13 cellular contexts compared by ENCODE assay signal in genomic region chr1:211210052-211210451, GRCh38. TPM values are rescaled to one million over a fixed set of nuclear protein-coding genes. Genes with fewer than 3 reads are reported as not detected.
DNase-seq lines count a peak whose midpoint lies in the region; ATAC-seq, FAIRE-seq and TF ChIP-seq lines count a peak whose summit lies in the region.
"Had no signal": no experiment of that assay in that cellular context is flagged by ENCODE, and none has a peak within 500 bp of the region (broad histone marks: within the 10 kb centered on the region; RNA-seq: fewer than 3 reads in every experiment).

No MANE protein-coding gene starts in this region.

- H3K27ac ChIP-seq in K562 (ENCODE audit: extremely low read depth, low read depth, low read length), result no peak overlapping the region
- H3K27ac ChIP-seq: A549 had no signal

- no peak for TF ChIP-seq EP300 in K562 (IDR thresholded peaks at IDR 0.05; ENCODE audit: low read length)

- no peaks in the 10 kb centered on the region; the same call in 1 of the 2 replicates for H3K9me3 ChIP-seq in K562 (replicated peaks; ENCODE audit: control insufficient read depth, insufficient read depth, low read depth, low read length)
- H3K9me3 ChIP-seq: HAP-1 had no signal

- ATAC-seq in K562, result peak; percentile 65
- ATAC-seq in GM18907 (IDR thresholded peaks at IDR 0.05; ENCODE audit: unreplicated experiment), result no peak
- ATAC-seq: A549, GM12878 had no signal

- no peaks in the 10 kb centered on the region; a peak in 1 of 5 replicates for H3K4me1 ChIP-seq in K562 (replicated peaks in 1 of 2; ENCODE audit: control insufficient read depth in 2 of 2, insufficient read depth in 2 of 2, low read length in 2 of 2)
- H3K4me1 ChIP-seq: A549, HAP-1 had no signal

- TF ChIP-seq CTCF in K562 (IDR thresholded peaks at IDR 0.05 in 2 of 3, conservative IDR thresholded peaks at IDR 0.05 in 1 of 3; ENCODE audit: insufficient read depth in 2 of 3, low read depth in 1 of 3, low read length in 3 of 3), result no peak

- 38% methylated on average over 5 of the region's 5 CpGs for WGBS in K562 (ENCODE audit: insufficient coverage, low coverage, missing lambda C conversion rate)

- in situ Hi-C loops in K562 (cut with MboI), result no loop called here

- no peak for FAIRE-seq in K562 (lab: Jason Lieb, UNC)
- FAIRE-seq: A549, GM12878, GM18507, H1 had no signal

- DNase-seq in NCI-H226, result peak; percentile 3
- no peak for DNase-seq in K562 (ENCODE audit: extremely low read depth in 1 of 4, low spot score in 3 of 4)
- DNase-seq in globus pallidus (ENCODE audit: low spot score), result peak; percentile 18
- DNase-seq in NCI-H446 (lab: John Stamatoyannopoulos, UW), result no peak
- no peak for DNase-seq in NCI-H1105 treated with DMSO at 0.1 percent for 48 hours (lab: John Stamatoyannopoulos, UW)
- DNase-seq: CD8-positive, alpha-beta memory T cell; DMS79 had no signal

- H2AFZ ChIP-seq in K562 (ENCODE audit: low read depth, low read length), result no peak overlapping the region

- H4K20me1 ChIP-seq in K562 (replicated peaks; ENCODE audit: control insufficient read depth, insufficient read depth, low read length), result no peaks in the 10 kb centered on the region

- no peaks in the 10 kb centered on the region for H3K79me2 ChIP-seq in K562 (ENCODE audit: control insufficient read depth, insufficient read depth, low read length)

- intact Hi-C loops in K562 (cut with micrococcal nuclease), result no loop called here

- no peak overlapping the region for H3K4me2 ChIP-seq in K562 (ENCODE audit: insufficient read depth, low read length)
- H3K4me2 ChIP-seq: A549 had no signal

- no peak for TF ChIP-seq RAD21 in K562 (CRISPR knock-in tag; conservative IDR thresholded peaks at IDR 0.05 in 1 of 2, IDR thresholded peaks at IDR 0.05 in 1 of 2)

- no peak overlapping the region for H3K9ac ChIP-seq in K562 (ENCODE audit: insufficient read depth in 1 of 2, low read depth in 2 of 2, low read length in 2 of 2)

- TF ChIP-seq POLR2A in K562 (conservative IDR thresholded peaks at IDR 0.05), result no peak

- no TSS peak for BruUV-seq in K562 (replicated peaks; lab: Mats Ljungman, UMichigan)

- CTCF ChIA-PET in K562 (lab: Yijun Ruan, JAX; ENCODE audit: low intra/inter-chr PET ratio), result no interaction called here

- no peaks in the 10 kb centered on the region for H3K27me3 ChIP-seq in K562 (ENCODE audit: control insufficient read depth in 2 of 2, insufficient read depth in 2 of 2, low read length in 2 of 2)

- POLR2A ChIA-PET in K562 (lab: Yijun Ruan, JAX), result no interaction called here

- no peak overlapping the region for H3K4me3 ChIP-seq in K562
- H3K4me3 ChIP-seq: A549, GM12878, HAP-1 had no signal

- H3K9me1 ChIP-seq in K562 (ENCODE audit: control insufficient read depth, insufficient read depth, low read length), result no peaks in the 10 kb centered on the region

- no peaks in the 10 kb centered on the region for H3K36me3 ChIP-seq in K562 (ENCODE audit: control insufficient read depth, insufficient read depth, low read length)
- H3K36me3 ChIP-seq: HAP-1 had no signal

TF ChIP-seq in K562, 482 proteins besides CTCF, POLR2A, EP300 and RAD21:
- no peak for TF ChIP-seq KAT7 (CRISPR knock-in tag; IDR thresholded peaks at IDR 0.05; ENCODE audit: borderline replicate concordance)
- TF ChIP-seq ZNF589 (CRISPR knock-in tag; IDR thresholded peaks at IDR 0.05; ENCODE audit: low read depth), result no peak
- peak; percentile 71 for TF ChIP-seq TBP (optimal IDR thresholded peaks at IDR 0.05; ENCODE audit: low read depth, low read length)
- peak; percentile 66 for TF ChIP-seq RFX1 (IDR thresholded peaks at IDR 0.05)

RNA-seq across cellular contexts. Expression of gene RCOR3, which starts 49.1 kb away (rescaled TPM):
- total RNA-seq in K562 (2011; cell fraction: chromatin; rRNA removed; ENCODE audit: low replicate concordance), result 74.5 and 224 TPM in 2 replicates
- 37.2 and 56.2 TPM in 2 replicates for total RNA-seq in K562 (2011; cell fraction: nucleolus; rRNA removed)
- total RNA-seq in K562 (2011; cell fraction: nucleoplasm; rRNA removed), result 84.0 and 114 TPM in 2 replicates
- 17.0 and 17.3 TPM in 2 replicates for total RNA-seq in K562 (2014; rRNA removed)
- total RNA-seq in K562 (2014; rRNA removed; fragmentation: Illumina TruSeq; extraction: Trizol), result 30.6 and 34.0 TPM in 2 replicates
- total RNA-seq in K562 (2015; rRNA removed; fragmentation: Illumina TruSeq; extraction: Trizol), result 31.2 and 34.0 TPM in 2 replicates
- 29.5 and 30.6 TPM in 2 replicates for total RNA-seq in K562 (2021)
- polyA plus RNA-seq in K562 (2011; rRNA removed), result 42.7 and 54.2 TPM in 2 replicates
- polyA plus RNA-seq in K562 (2011; cell fraction: cytosol; rRNA removed), result 19.7 and 23.3 TPM in 2 replicates
- 116 and 147 TPM in 2 replicates for polyA plus RNA-seq in K562 (2011; cell fraction: nucleus; rRNA removed)
- 25.5 and 27.8 TPM in 2 replicates for polyA plus RNA-seq in K562 (2012)
- 34.0 and 35.5 TPM in 2 replicates for polyA plus RNA-seq in K562 (2014; fragmentation: Illumina TruSeq; extraction: Trizol)
- polyA plus RNA-seq in K562 (2014; fragmentation: Nextera tagmentation; extraction: Ambion mirVana), result 10 to 100 TPM in 1 of 2 experiments, 1 to 10 TPM in 1; 9.7 to 10.5 TPM
- 24.1 and 29.5 TPM in 2 replicates for polyA plus RNA-seq in K562 (2014; rRNA removed)
- 81.6 and 116 TPM in 2 replicates for polyA minus RNA-seq in K562 (2011; rRNA and poly(A)+ RNA removed)
- 17.6 and 17.7 TPM in 2 replicates for polyA minus RNA-seq in K562 (2011; cell fraction: cytosol; rRNA and poly(A)+ RNA removed)
- 59.4 and 125 TPM in 2 replicates for polyA minus RNA-seq in K562 (2011; cell fraction: nucleus; rRNA and poly(A)+ RNA removed)

Comparison
In these comparisons a context has a peak if more than half of its experiments do, and no peak if none do; other contexts are left out.
1. DNase-seq: peak in NCI-H226 (single experiment) and globus pallidus (single experiment); none in K562 (0 of 4), NCI-H446 (0 of 2) and NCI-H1105 treated with DMSO at 0.1 percent for 48 hours (single experiment).